25 cellular contexts compared by ENCODE assay signal in the genomic region with DNA sequence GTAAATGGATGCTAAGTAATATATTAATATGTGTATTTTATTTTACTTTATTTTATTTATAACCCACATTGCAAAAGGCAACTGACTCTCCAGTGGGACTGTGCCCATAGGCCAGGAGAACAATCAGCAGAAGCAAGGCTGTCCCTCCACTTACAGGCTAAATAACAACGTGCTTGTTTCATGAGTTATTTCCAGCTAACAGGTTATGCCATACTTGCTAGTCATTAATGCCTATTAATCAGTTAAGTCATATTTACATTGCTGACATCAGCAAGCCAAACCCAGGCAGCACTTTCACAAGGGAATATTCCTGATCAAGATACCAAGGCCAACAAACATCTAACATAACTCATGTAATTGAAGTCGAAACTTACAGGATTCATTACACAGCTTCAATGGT.
DNase-seq lines count a peak whose midpoint lies in the region; ATAC-seq, FAIRE-seq and TF ChIP-seq lines count a peak whose summit lies in the region.
"Had no signal": no experiment of that assay in that cellular context is flagged by ENCODE, and none has a peak within 500 bp of the region (broad histone marks: within the 10 kb centered on the region; RNA-seq: fewer than 3 reads in every experiment).

No MANE protein-coding gene starts in this region.

- no peaks in the 10 kb centered on the region for H3K79me2 ChIP-seq in osteoblast (ENCODE audit: insufficient read depth, low read length)

- H3K36me3 ChIP-seq in bronchial epithelial cell (ENCODE audit: control insufficient read depth, insufficient read depth, low read length) = no peaks in the 10 kb centered on the region
- H3K36me3 ChIP-seq in osteoblast (ENCODE audit: insufficient read depth, low read length) = no peaks in the 10 kb centered on the region
- H3K36me3 ChIP-seq: BE2C; BLaER1 treated with 17β-estradiol and CSF1 and Interleukin-3, amounts not matched to agents 10 nM and 100 nM had no signal

- WGBS in A549 (ENCODE audit: missing lambda C conversion rate) = 3% methylated on average over 2 of the region's 2 CpGs

- no peak overlapping the region for H2AFZ ChIP-seq in osteoblast (ENCODE audit: low read length)

- POLR2A ChIA-PET in A549 (lab: Yijun Ruan, JAX) = no interaction called here

- no peak for FAIRE-seq in A549 (lab: Jason Lieb, UNC)
- peak; percentile 52 for FAIRE-seq in bronchial epithelial cell (lab: Jason Lieb, UNC)
- FAIRE-seq: A204.1, GM12891, GM18507 had no signal

- ATAC-seq in A549 (no peak), GM21360 (IDR thresholded peaks at IDR 0.05; ENCODE audit: unreplicated experiment) (no peak)

- DNase-seq in A549 (ENCODE audit: low read depth in 1 of 2, low spot score in 1 of 2) (no peak), bronchial epithelial cell (ENCODE audit: low read depth) (peak; percentile 33), epithelial cell of prostate (ENCODE audit: low read depth, low spot score) (peak; percentile 49), islet precursor cell (peak; percentile 4), SKM-1 treated with dmso at 0.1 percent for 144 hours (lab: John Stamatoyannopoulos, UW; ENCODE audit: unreplicated experiment) (no peak), osteoblast (ENCODE audit: insufficient read length, low spot score, missing footprints) (no peak), hepatic stellate cell (ENCODE audit: low spot score) (no peak)
- DNase-seq: ACHN; AML-193; BE2C; Calu3; CD4-positive, alpha-beta T cell; CD8-positive, alpha-beta memory T cell; DMS53; DMS79 treated with DMSO at 0.1 percent for 48 hours; GF-D8; GOT3; H7; HCEC 1CT had no signal

- TF ChIP-seq EP300 in A549 (IDR thresholded peaks at IDR 0.05) = no peak

- no peaks in the 10 kb centered on the region for H4K20me1 ChIP-seq in osteoblast (ENCODE audit: insufficient read depth, low read length)
- H4K20me1 ChIP-seq: BLaER1 treated with 17β-estradiol and CSF1 and Interleukin-3, amounts not matched to agents 10 nM and 100 nM had no signal

- no peak overlapping the region for H3K27ac ChIP-seq in A549
- H3K27ac ChIP-seq in epithelial cell of prostate = no peak overlapping the region
- H3K27ac ChIP-seq in osteoblast (ENCODE audit: low read depth, low read length) = no peak overlapping the region
- H3K27ac ChIP-seq: 22Rv1; BLaER1 treated with 17β-estradiol and CSF1 and Interleukin-3, amounts not matched to agents 10 nM and 100 nM had no signal

- H3K27me3 ChIP-seq in bronchial epithelial cell (ENCODE audit: control insufficient read depth, insufficient read depth, low read length) (no peaks in the 10 kb centered on the region), osteoblast (ENCODE audit: insufficient read depth, low read length) (peaks cover 11% of the 10 kb centered on the region)
- H3K27me3 ChIP-seq: BE2C; BLaER1 treated with 17β-estradiol and CSF1 and Interleukin-3, amounts not matched to agents 10 nM and 100 nM had no signal

- TF ChIP-seq CTCF in A549 (IDR thresholded peaks at IDR 0.05) (no peak), bronchial epithelial cell (IDR thresholded peaks at IDR 0.05; ENCODE audit: insufficient read depth, low read length, severe bottlenecking) (no peak), osteoblast (IDR thresholded peaks at IDR 0.05; ENCODE audit: extremely low read depth, low read depth, low read length) (no peak)

- H3K9me3 ChIP-seq in A549 (no peaks in the 10 kb centered on the region), osteoblast (ENCODE audit: low read depth, low read length) (no peaks in the 10 kb centered on the region)
- H3K9me3 ChIP-seq: BE2C had no signal

- no peak for TF ChIP-seq RAD21 in A549 (conservative IDR thresholded peaks at IDR 0.05 in 1 of 2, IDR thresholded peaks at IDR 0.05 in 1 of 2)

- CTCF ChIA-PET in A549 (lab: Yijun Ruan, JAX) = no interaction called here

- no peaks in the 10 kb centered on the region for H3K4me1 ChIP-seq in A549
- H3K4me1 ChIP-seq in osteoblast (ENCODE audit: insufficient read depth, low read length) = peaks cover 6% of the 10 kb centered on the region
- H3K4me1 ChIP-seq: BE2C had no signal

- TF ChIP-seq POLR2A in A549 (IDR thresholded peaks at IDR 0.05; ENCODE audit: low read length) = no peak

- H3K4me3 ChIP-seq in A549 (no peak overlapping the region), bronchial epithelial cell (ENCODE audit: low read depth, low read length) (no peak overlapping the region), osteoblast (ENCODE audit: insufficient read depth, low read length) (no peak overlapping the region)
- H3K4me3 ChIP-seq: BLaER1 treated with 17β-estradiol and CSF1 and Interleukin-3, amounts not matched to agents 10 nM and 100 nM had no signal

- no peak overlapping the region for H3K4me2 ChIP-seq in A549
- no peak overlapping the region for H3K4me2 ChIP-seq in osteoblast (ENCODE audit: insufficient read depth, low read length)
- H3K4me2 ChIP-seq: BLaER1 treated with 17β-estradiol and CSF1 and Interleukin-3, amounts not matched to agents 10 nM and 100 nM had no signal

TF ChIP-seq in A549, 52 proteins besides CTCF, POLR2A, EP300 and RAD21:
- no peak for TF ChIP-seq CHD4 (IDR thresholded peaks at IDR 0.05; ENCODE audit: borderline replicate concordance)
- TF ChIP-seq MAFK (IDR thresholded peaks at IDR 0.05; ENCODE audit: partially characterized antibody) = peak; percentile 3

Comparison
In these comparisons a context has a peak if more than half of its experiments do, and no peak if none do; other contexts are left out.
1. DNase-seq: peak in bronchial epithelial cell (single experiment), epithelial cell of prostate (single experiment) and islet precursor cell (single experiment); none in A549 (0 of 2), SKM-1 treated with dmso at 0.1 percent for 144 hours (single experiment), osteoblast (single experiment) and hepatic stellate cell (single experiment).